ENCODE assay signal across 17 cellular contexts in the genomic region with DNA sequence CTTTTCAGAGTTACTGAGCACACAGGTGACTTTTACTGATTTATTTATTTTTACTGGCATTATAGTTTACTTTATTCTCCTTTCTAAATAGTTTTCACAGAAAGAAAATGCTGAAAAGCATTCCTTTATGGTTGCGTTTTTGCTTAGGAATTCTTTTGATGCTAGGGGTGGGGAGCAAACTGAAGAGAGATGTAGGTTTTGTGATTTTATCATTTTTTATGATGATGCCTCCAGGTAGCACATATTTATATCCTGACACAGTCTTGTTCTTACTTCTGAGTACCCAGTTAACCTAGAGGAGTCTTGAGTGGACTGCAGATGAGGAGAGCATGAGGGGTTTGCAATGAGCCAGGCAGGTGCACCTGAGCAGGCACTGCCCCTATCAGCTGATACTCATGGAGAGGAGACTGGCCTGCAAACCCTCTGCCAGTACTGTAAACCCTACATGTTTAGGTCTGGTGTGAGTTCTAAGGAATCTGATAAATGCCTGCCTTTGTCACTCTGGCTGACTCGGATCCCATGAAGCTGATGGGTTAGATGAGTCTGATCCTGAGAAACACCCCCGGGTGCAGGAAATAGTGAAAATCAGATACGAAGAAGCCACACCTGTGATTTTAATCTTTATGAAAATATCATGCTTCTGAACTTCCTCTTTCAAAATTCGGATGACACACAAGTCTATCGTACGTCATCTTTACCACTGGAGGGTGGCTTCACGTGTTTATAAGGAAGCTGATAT.
DNase-seq lines count a peak whose midpoint lies in the region; ATAC-seq, FAIRE-seq and TF ChIP-seq lines count a peak whose summit lies in the region.
"Had no signal": no experiment of that assay in that cellular context is flagged by ENCODE, and none has a peak within 500 bp of the region (broad histone marks: within the 10 kb centered on the region; RNA-seq: fewer than 3 reads in every experiment).

No MANE protein-coding gene starts in this region.

- no peaks in the 10 kb centered on the region for H3K9me3 Mint-ChIP-seq in T-cell

- peak; percentile 50 for DNase-seq in activated CD4-positive, alpha-beta T cell treated with anti-CD3 and anti-CD28 coated beads for 48 hours
- no peak for DNase-seq in activated CD4-positive, alpha-beta T cell treated with anti-CD3 and anti-CD28 coated beads, Interleukin-2, amount 50 U/mL, for 4 hours
- DNase-seq in GM12891 (ENCODE audit: insufficient read length, low spot score) = no peak
- peak in 5 of 34 experiments; percentile 3 to 34 (median 13) for DNase-seq in T-cell
- peak; percentile 5 for DNase-seq in kidney tubule cell (ENCODE audit: low spot score)
- no peak for DNase-seq in RWPE1 (ENCODE audit: low spot score)
- no peak for DNase-seq in tibial artery
- no peak for DNase-seq in anterior cingulate cortex (lab: John Stamatoyannopoulos, UW)
- DNase-seq: activated effector memory CD4-positive, alpha-beta T cell treated with anti-CD3 and anti-CD28 coated beads, Interleukin-2, amount 50 U/mL, for 16 hours; caudate nucleus; mammary epithelial cell; MM.1S; NCI-H446; nucleus accumbens; thyroid gland had no signal

- H3K9me3 ChIP-seq in tibial artery = no peaks in the 10 kb centered on the region
- H3K9me3 ChIP-seq: A549, thyroid gland had no signal

- POLR2A ChIA-PET in T-cell (lab: Charles Lee) (interaction anchor here in 1 of 2 donors (0.9 kb wide), 1 partner anchor 26 kb away, joined by 3 read pairs; no protein-coding TSS in a partner anchor), RWPE1 (lab: Yijun Ruan, JAX; ENCODE audit: low non-redundant PET) (no interaction called here)

- no peak overlapping the region for H3K4me3 ChIP-seq in tibial artery
- H3K4me3 ChIP-seq: A549, thyroid gland had no signal

- H3K36me3 Mint-ChIP-seq in T-cell = no peaks in the 10 kb centered on the region

- TF ChIP-seq POLR2A in GM12891 (IDR thresholded peaks at IDR 0.05; ENCODE audit: low read depth, low read length) = no peak

- no peak for TF ChIP-seq CTCF in RWPE1 (conservative IDR thresholded peaks at IDR 0.05; ENCODE audit: low read depth)
- TF ChIP-seq CTCF in tibial artery (IDR thresholded peaks at IDR 0.05) = no peak

- peaks cover 10 to 13% of the 10 kb centered on the region in 2 donors for H3K27me3 Mint-ChIP-seq in T-cell

- intact Hi-C loops in tibial artery (cut with DNase I; ENCODE audit: low total_unique reads) = no loop called here

- peaks cover 0 to 3% of the 10 kb centered on the region in 2 donors for H3K27me3 ChIP-seq in tibial artery
- H3K27me3 ChIP-seq: thyroid gland had no signal

- H3K27ac Mint-ChIP-seq in T-cell = peak overlapping the region in 1 of 2 donors; percentile 40

- H3K36me3 ChIP-seq in tibial artery = no peaks in the 10 kb centered on the region
- H3K36me3 ChIP-seq: thyroid gland had no signal

- H3K27ac ChIP-seq in RWPE1 (no peak overlapping the region), tibial artery (no peak overlapping the region)
- H3K27ac ChIP-seq: A549, HL-60, thyroid gland had no signal

- CTCF ChIA-PET in T-cell (lab: Charles Lee) = no interaction called here
- CTCF ChIA-PET in RWPE1 (lab: Yijun Ruan, JAX) = interaction anchor here (0.7 kb wide), 1 partner anchor 1190 kb away, joined by 4 read pairs; no protein-coding TSS in a partner anchor

- peak; percentile 23 to 90 (median 66) for ATAC-seq in T-cell (replicated peaks in 1 of 4)

- peaks cover 10 to 22% (median 16%) of the 10 kb centered on the region in 3 donors for H3K4me1 Mint-ChIP-seq in T-cell

- H3K4me1 ChIP-seq in tibial artery = peaks cover 0 to 11% (median 1%) of the 10 kb centered on the region in 4 donors
- H3K4me1 ChIP-seq: A549, thyroid gland had no signal

- FAIRE-seq in GM12891 (lab: Jason Lieb, UNC) = peak; percentile 64
- FAIRE-seq: A549 had no signal

- H3K4me3 Mint-ChIP-seq in T-cell = peak overlapping the region in 1 of 3 donors; percentile 34

TF ChIP-seq in GM12891, 5 proteins besides CTCF, POLR2A, EP300 and RAD21:
- no peak for TF ChIP-seq POLR2AphosphoS5 (IDR thresholded peaks at IDR 0.05; ENCODE audit: low read depth, low read length)
- no peak for TF ChIP-seq PAX5 (IDR thresholded peaks at IDR 0.05; ENCODE audit: insufficient read depth, low read length, severe bottlenecking)
- no peak for TF ChIP-seq TAF1 (IDR thresholded peaks at IDR 0.05; ENCODE audit: low read depth, low read length)
TF ChIP-seq in GM12891: peak in this region for 0.

Comparison
In these comparisons a context has a peak if more than half of its experiments do, and no peak if none do; other contexts are left out.
1. DNase-seq: peak in activated CD4-positive, alpha-beta T cell treated with anti-CD3 and anti-CD28 coated beads for 48 hours (single experiment) and kidney tubule cell (single experiment); none in activated CD4-positive, alpha-beta T cell treated with anti-CD3 and anti-CD28 coated beads, Interleukin-2, amount 50 U/mL, for 4 hours (0 of 2), GM12891 (single experiment), RWPE1 (single experiment), tibial artery (0 of 2) and anterior cingulate cortex (0 of 58).